Comparison of ENCODE assay signal across 1 cellular context in genomic region chr4:152949930-152950329, GRCh38.
TF ChIP-seq lines count a peak whose summit lies in the region.

No MANE protein-coding gene starts in this region.

TF ChIP-seq in GM23338, 12 proteins besides CTCF, POLR2A, EP300 and RAD21 (continued from another document):
- TF ChIP-seq ETS1 (IDR thresholded peaks at IDR 0.05): no peak
- no peak for TF ChIP-seq REST (IDR thresholded peaks at IDR 0.05; ENCODE audit: unreplicated experiment)
TF ChIP-seq in GM23338: peak in this region for 0.
